Comparison of ENCODE assay signal across 10 cellular contexts in the genomic region with DNA sequence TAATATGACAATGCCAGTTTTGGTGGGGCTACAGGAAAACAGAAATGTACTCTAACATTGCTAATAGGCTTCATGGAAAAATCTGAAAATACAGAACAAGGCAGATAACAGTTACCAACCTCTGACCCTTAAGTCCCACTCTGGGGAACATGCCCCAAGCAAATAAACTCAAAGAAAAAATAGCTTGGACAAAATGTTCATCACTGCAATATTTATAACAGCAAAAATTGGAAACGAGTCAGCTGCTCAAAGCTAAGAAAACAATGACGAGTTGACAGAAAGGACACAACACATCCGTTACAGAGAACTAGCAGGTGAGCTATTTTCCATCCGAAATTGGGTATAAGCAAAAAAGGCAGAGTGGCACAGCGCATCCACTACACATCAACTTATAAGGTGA.
"Had no signal": no experiment of that assay in that cellular context is flagged by ENCODE, and none has a peak within 500 bp of the region (broad histone marks: within the 10 kb centered on the region; RNA-seq: fewer than 3 reads in every experiment).

No MANE protein-coding gene starts in this region.

- H3K9me3 Mint-ChIP-seq: activated naive CD8-positive, alpha-beta T cell treated with anti-CD3 and anti-CD28 coated beads, Interleukin-2, amount 10 ng/mL, durations not matched to agents 7 days and 5 days had no signal

- H3K27me3 Mint-ChIP-seq: activated naive CD8-positive, alpha-beta T cell treated with anti-CD3 and anti-CD28 coated beads, Interleukin-2, amount 10 ng/mL, durations not matched to agents 7 days and 5 days had no signal

- DNase-seq: activated naive CD4-positive, alpha-beta T cell; activated naive CD8-positive, alpha-beta T cell treated with anti-CD3 and anti-CD28 coated beads, Interleukin-2, amount 10 ng/mL, durations not matched to agents 7 days and 5 days; anterior cingulate cortex; kidney glomerular epithelial cell; midbrain; retina; small intestine; stimulated activated CD4-positive, alpha-beta T cell treated with anti-CD3 and anti-CD28 coated beads, Interleukin-4, amount 100 ng/mL, for 24 hours; stimulated activated naive CD4-positive, alpha-beta T cell; substantia nigra had no signal

- H3K4me3 Mint-ChIP-seq: activated naive CD8-positive, alpha-beta T cell treated with anti-CD3 and anti-CD28 coated beads, Interleukin-2, amount 10 ng/mL, durations not matched to agents 7 days and 5 days had no signal

- H3K27ac Mint-ChIP-seq: activated naive CD8-positive, alpha-beta T cell treated with anti-CD3 and anti-CD28 coated beads, Interleukin-2, amount 10 ng/mL, durations not matched to agents 7 days and 5 days had no signal
